39 cellular contexts compared by ENCODE assay signal in genomic region chr18:79814373-79814772, GRCh38. TPM values are rescaled to one million over a fixed set of nuclear protein-coding genes. Genes with fewer than 3 reads are reported as not detected.
"Had no signal": no experiment of that assay in that cellular context is flagged by ENCODE, and none has a peak within 500 bp of the region (broad histone marks: within the 10 kb centered on the region; RNA-seq: fewer than 3 reads in every experiment).

No MANE protein-coding gene starts in this region.

- H3K36me3 Mint-ChIP-seq: activated CD8-positive, alpha-beta memory T cell treated with anti-CD3 and anti-CD28 coated beads, Interleukin-2, amount 10 ng/mL, durations not matched to agents 7 days and 5 days; activated naive CD4-positive, alpha-beta T cell treated with anti-CD3 and anti-CD28 coated beads, Interleukin-2, amount 10 ng/mL, durations not matched to agents 7 days and 5 days; activated naive CD4-positive, alpha-beta T cell treated with anti-CD3 and anti-CD28 coated beads, Interleukin-2, amount 50 U/mL, for 24 hours; activated naive CD8-positive, alpha-beta T cell; activated naive CD8-positive, alpha-beta T cell treated with anti-CD3 and anti-CD28 coated beads, Interleukin-2, amount 10 ng/mL, durations not matched to agents 7 days and 5 days; brain; WTC11 had no signal

- H3K9me3 Mint-ChIP-seq: activated CD4-positive, alpha-beta memory T cell treated with anti-CD3 and anti-CD28 coated beads, Interleukin-2, amount 10 ng/mL, durations not matched to agents 7 days and 5 days; activated CD4-positive, alpha-beta T cell treated with anti-CD3 and anti-CD28 coated beads, Interleukin-2, amount 10 ng/mL, durations not matched to agents 7 days and 5 days; activated naive CD4-positive, alpha-beta T cell treated with anti-CD3 and anti-CD28 coated beads, Interleukin-2, amount 50 U/mL, for 24 hours; activated naive CD8-positive, alpha-beta T cell treated with anti-CD3 and anti-CD28 coated beads, Interleukin-2, amount 10 ng/mL, durations not matched to agents 7 days and 5 days; activated naive CD8-positive, alpha-beta T cell treated with anti-CD3 and anti-CD28 coated beads, Interleukin-2, amount 50 U/mL, for 24 hours; activated T-cell treated with anti-CD3 and anti-CD28 coated beads, Interleukin-2, amount 50 U/mL, for 24 hours; activated T-helper 2 cell treated with anti-CD3 and anti-CD28 coated beads, Interferon-gamma antibody, Interleukin-2, Interleukin-4, amounts not matched to agents 10 μg/mL and 5 μg/mL and 100 μg/mL, durations not matched to agents 14 hours and 24 hours and 36 hours; central memory CD8-positive, alpha-beta T cell; T-helper 1 cell treated with Interleukin-12 subunit alpha and Interleukin-12 subunit beta and Interleukin-4 antibody, amounts not matched to agents 30 μg/mL and 1 μg/mL, for 36 hours; T-helper 2 cell treated with Interferon-gamma antibody and Interleukin-4, amounts not matched to agents 5 μg/mL and 100 μg/mL, for 36 hours; WTC11 had no signal

- DNase-seq: activated CD4-positive, alpha-beta memory T cell treated with anti-CD3 and anti-CD28 coated beads, Interleukin-2, amount 10 ng/mL, durations not matched to agents 7 days and 5 days; activated CD4-positive, alpha-beta T cell treated with anti-CD3 and anti-CD28 coated beads for 1 hour; activated CD4-positive, alpha-beta T cell treated with anti-CD3 and anti-CD28 coated beads for 36 hours; activated CD4-positive, alpha-beta T cell treated with anti-CD3 and anti-CD28 coated beads for 48 hours; activated CD4-positive, alpha-beta T cell treated with anti-CD3 and anti-CD28 coated beads, Interleukin-2, amount 10 ng/mL, durations not matched to agents 7 days and 5 days; activated CD4-positive, alpha-beta T cell treated with anti-CD3 and anti-CD28 coated beads, Interleukin-2, amount 50 U/mL, for 48 hours; activated CD4-positive, CD25-positive, alpha-beta regulatory T cell; activated CD8-positive, alpha-beta memory T cell treated with anti-CD3 and anti-CD28 coated beads for 24 hours; activated CD8-positive, alpha-beta memory T cell treated with anti-CD3 and anti-CD28 coated beads, Interleukin-2, amount 10 ng/mL, durations not matched to agents 7 days and 5 days; activated CD8-positive, alpha-beta memory T cell treated with anti-CD3 and anti-CD28 coated beads, Interleukin-2, amount 50 U/mL, for 48 hours; activated CD8-positive, alpha-beta T cell treated with anti-CD3 and anti-CD28 coated beads, Interleukin-2, amount 10 ng/mL, durations not matched to agents 7 days and 5 days; activated gamma-delta T cell; activated naive CD4-positive, alpha-beta T cell treated with anti-CD3 and anti-CD28 coated beads, Interleukin-2, amount 10 ng/mL, durations not matched to agents 7 days and 5 days; activated naive CD4-positive, alpha-beta T cell treated with Interleukin-2 at 50 U/mL for 16 hours; activated naive CD8-positive, alpha-beta T cell treated with anti-CD3 and anti-CD28 coated beads, Interleukin-2, amount 10 ng/mL, durations not matched to agents 7 days and 5 days; activated naive CD8-positive, alpha-beta T cell treated with anti-CD3 and anti-CD28 coated beads, Interleukin-2, amount 50 U/mL, for 24 hours; activated T-cell treated with anti-CD3 and anti-CD28 coated beads, Interleukin-2, amount 50 U/mL, for 24 hours; activated T-cell treated with anti-CD3 and anti-CD28 coated beads, Interleukin-2, amount 50 U/mL, for 48 hours; amygdala; anterior cingulate cortex; caudate nucleus; cerebellar nuclear complex; T-helper 1 cell; T-helper 2 cell; T-helper 9 cell had no signal

- H3K4me3 Mint-ChIP-seq: activated CD4-positive, alpha-beta memory T cell treated with anti-CD3 and anti-CD28 coated beads, Interleukin-2, amount 10 ng/mL, durations not matched to agents 7 days and 5 days; activated CD4-positive, alpha-beta T cell treated with anti-CD3 and anti-CD28 coated beads for 36 hours; activated CD4-positive, alpha-beta T cell treated with anti-CD3 and anti-CD28 coated beads, Interleukin-2, amount 10 ng/mL, durations not matched to agents 7 days and 5 days; activated CD8-positive, alpha-beta memory T cell treated with anti-CD3 and anti-CD28 coated beads, Interleukin-2, amount 10 ng/mL, durations not matched to agents 7 days and 5 days; activated CD8-positive, alpha-beta T cell treated with anti-CD3 and anti-CD28 coated beads, Interleukin-2, amount 10 ng/mL, durations not matched to agents 7 days and 5 days; activated naive CD4-positive, alpha-beta T cell treated with anti-CD3 and anti-CD28 coated beads, Interleukin-2, amount 10 ng/mL, durations not matched to agents 7 days and 5 days; activated naive CD4-positive, alpha-beta T cell treated with anti-CD3 and anti-CD28 coated beads, Interleukin-2, amount 50 U/mL, for 24 hours; activated naive CD8-positive, alpha-beta T cell; activated naive CD8-positive, alpha-beta T cell treated with anti-CD3 and anti-CD28 coated beads, Interleukin-2, amount 10 ng/mL, durations not matched to agents 7 days and 5 days; activated naive CD8-positive, alpha-beta T cell treated with anti-CD3 and anti-CD28 coated beads, Interleukin-2, amount 50 U/mL, for 24 hours; activated T-cell treated with anti-CD3 and anti-CD28 coated beads, Interleukin-2, amount 50 U/mL, for 24 hours; brain; central memory CD8-positive, alpha-beta T cell; T-helper 1 cell treated with Interleukin-12 subunit alpha and Interleukin-12 subunit beta and Interleukin-4 antibody, amounts not matched to agents 30 μg/mL and 1 μg/mL, for 36 hours; T-helper 2 cell treated with Interferon-gamma antibody and Interleukin-4, amounts not matched to agents 5 μg/mL and 100 μg/mL, for 36 hours; WTC11 had no signal

- H3K36me3 ChIP-seq: ascending aorta, cardiac muscle cell had no signal

- H3K4me3 ChIP-seq: ascending aorta, cardiac muscle cell had no signal

- H3K4me1 ChIP-seq: ascending aorta had no signal

- H3K4me1 Mint-ChIP-seq: activated CD4-positive, alpha-beta memory T cell treated with anti-CD3 and anti-CD28 coated beads, Interleukin-2, amount 10 ng/mL, durations not matched to agents 7 days and 5 days; activated CD4-positive, alpha-beta T cell treated with anti-CD3 and anti-CD28 coated beads for 36 hours; activated CD4-positive, alpha-beta T cell treated with anti-CD3 and anti-CD28 coated beads, Interleukin-2, amount 10 ng/mL, durations not matched to agents 7 days and 5 days; activated CD8-positive, alpha-beta memory T cell treated with anti-CD3 and anti-CD28 coated beads, Interleukin-2, amount 10 ng/mL, durations not matched to agents 7 days and 5 days; activated naive CD4-positive, alpha-beta T cell treated with anti-CD3 and anti-CD28 coated beads, Interleukin-2, amount 10 ng/mL, durations not matched to agents 7 days and 5 days; activated naive CD4-positive, alpha-beta T cell treated with anti-CD3 and anti-CD28 coated beads, Interleukin-2, amount 50 U/mL, for 24 hours; activated naive CD8-positive, alpha-beta T cell treated with anti-CD3 and anti-CD28 coated beads, Interleukin-2, amount 10 ng/mL, durations not matched to agents 7 days and 5 days; activated naive CD8-positive, alpha-beta T cell treated with anti-CD3 and anti-CD28 coated beads, Interleukin-2, amount 50 U/mL, for 24 hours; brain; central memory CD8-positive, alpha-beta T cell; WTC11 had no signal

- H3K27ac ChIP-seq: ascending aorta, cardiac muscle cell, VCaP had no signal

- H3K27me3 ChIP-seq: ascending aorta, cardiac muscle cell had no signal

- FAIRE-seq: bronchial epithelial cell, TTC549 had no signal

- H3K9me3 ChIP-seq: ascending aorta had no signal

- H3K27ac Mint-ChIP-seq: activated CD4-positive, alpha-beta memory T cell treated with anti-CD3 and anti-CD28 coated beads, Interleukin-2, amount 10 ng/mL, durations not matched to agents 7 days and 5 days; activated CD4-positive, alpha-beta T cell treated with anti-CD3 and anti-CD28 coated beads for 36 hours; activated CD4-positive, alpha-beta T cell treated with anti-CD3 and anti-CD28 coated beads, Interleukin-2, amount 10 ng/mL, durations not matched to agents 7 days and 5 days; activated CD8-positive, alpha-beta memory T cell treated with anti-CD3 and anti-CD28 coated beads, Interleukin-2, amount 10 ng/mL, durations not matched to agents 7 days and 5 days; activated CD8-positive, alpha-beta T cell treated with anti-CD3 and anti-CD28 coated beads, Interleukin-2, amount 10 ng/mL, durations not matched to agents 7 days and 5 days; activated naive CD4-positive, alpha-beta T cell treated with anti-CD3 and anti-CD28 coated beads, Interleukin-2, amount 10 ng/mL, durations not matched to agents 7 days and 5 days; activated naive CD4-positive, alpha-beta T cell treated with anti-CD3 and anti-CD28 coated beads, Interleukin-2, amount 50 U/mL, for 24 hours; activated naive CD8-positive, alpha-beta T cell; activated naive CD8-positive, alpha-beta T cell treated with anti-CD3 and anti-CD28 coated beads, Interleukin-2, amount 10 ng/mL, durations not matched to agents 7 days and 5 days; activated naive CD8-positive, alpha-beta T cell treated with anti-CD3 and anti-CD28 coated beads, Interleukin-2, amount 50 U/mL, for 24 hours; activated T-cell treated with anti-CD3 and anti-CD28 coated beads, Interleukin-2, amount 50 U/mL, for 24 hours; activated T-helper 2 cell treated with anti-CD3 and anti-CD28 coated beads, Interferon-gamma antibody, Interleukin-2, Interleukin-4, amounts not matched to agents 10 μg/mL and 5 μg/mL and 100 μg/mL, durations not matched to agents 14 hours and 24 hours and 36 hours; T-helper 1 cell treated with Interleukin-12 subunit alpha and Interleukin-12 subunit beta and Interleukin-4 antibody, amounts not matched to agents 30 μg/mL and 1 μg/mL, for 36 hours; T-helper 2 cell treated with Interferon-gamma antibody and Interleukin-4, amounts not matched to agents 5 μg/mL and 100 μg/mL, for 36 hours; WTC11 had no signal

RNA-seq across cellular contexts. Expression of gene KCNG2, which starts 16.6 kb away (rescaled TPM):
- total RNA-seq: activated CD4-positive, alpha-beta memory T cell treated with anti-CD3 and anti-CD28 coated beads, Interleukin-2, amount 10 ng/mL, durations not matched to agents 7 days and 5 days; activated CD4-positive, alpha-beta T cell treated with anti-CD3 and anti-CD28 coated beads for 36 hours; activated CD4-positive, alpha-beta T cell treated with anti-CD3 and anti-CD28 coated beads, Interleukin-2, amount 10 ng/mL, durations not matched to agents 7 days and 5 days; activated CD8-positive, alpha-beta memory T cell treated with anti-CD3 and anti-CD28 coated beads, Interleukin-2, amount 10 ng/mL, durations not matched to agents 7 days and 5 days; activated CD8-positive, alpha-beta T cell treated with anti-CD3 and anti-CD28 coated beads, Interleukin-2, amount 10 ng/mL, durations not matched to agents 7 days and 5 days; activated naive CD8-positive, alpha-beta T cell treated with anti-CD3 and anti-CD28 coated beads, Interleukin-2, amount 10 ng/mL, durations not matched to agents 7 days and 5 days; activated T-helper 2 cell treated with anti-CD3 and anti-CD28 coated beads, Interferon-gamma antibody, Interleukin-2, Interleukin-4, amounts not matched to agents 10 μg/mL and 5 μg/mL and 100 μg/mL, durations not matched to agents 14 hours and 24 hours and 36 hours; ascending aorta; bronchial epithelial cell; cardiac muscle cell; chondrocyte had no signal
